Comparison of ENCODE assay signal across 22 cellular contexts in genomic region chr11:42598341-42598740, GRCh38.
"Had no signal": no experiment of that assay in that cellular context is flagged by ENCODE, and none has a peak within 500 bp of the region (broad histone marks: within the 10 kb centered on the region; RNA-seq: fewer than 3 reads in every experiment).

No MANE protein-coding gene starts in this region.

- H3K4me3 Mint-ChIP-seq: memory B cell; mesothelial cell of epicardium; nephron; stimulated activated memory B cell treated with anti-CD40 and anti-IgM and Interleukin-4, amounts not matched to agents 10 μg/mL and 1 μg/mL and 100 μg/mL, for 72 hours; type B pancreatic cell had no signal

- DNase-seq: cortex of kidney; effector CD4-positive, alpha-beta T cell; head of caudate nucleus; mucosa of descending colon; naive B cell; occipital lobe; ovary; posterior cingulate gyrus; psoas muscle; right cardiac atrium; sigmoid colon; spleen; stimulated activated CD4-positive, alpha-beta T cell treated with anti-CD3 and anti-CD28 coated beads, Interleukin-4, amount 100 ng/mL, for 4 hours; stimulated activated naive CD8-positive, alpha-beta T cell treated with anti-CD3 and anti-CD28 coated beads, Interleukin-15, Interleukin-2, amounts not matched to agents 100 U/mL and 50 U/mL, for 24 hours; testis; tibial artery had no signal

- H3K4me1 Mint-ChIP-seq: memory B cell; naive B cell; stimulated activated memory B cell treated with anti-CD40 and anti-IgM and Interleukin-4, amounts not matched to agents 10 μg/mL and 1 μg/mL and 100 μg/mL, for 72 hours had no signal

- H3K36me3 Mint-ChIP-seq: memory B cell; mesothelial cell of epicardium; naive B cell; stimulated activated memory B cell treated with anti-CD40 and anti-IgM and Interleukin-4, amounts not matched to agents 10 μg/mL and 1 μg/mL and 100 μg/mL, for 72 hours; type B pancreatic cell had no signal

- H3K9me3 Mint-ChIP-seq: mesothelial cell of epicardium, nephron, type B pancreatic cell had no signal

- H3K4me1 ChIP-seq: psoas muscle, sigmoid colon, spleen, testis, tibial artery had no signal

- ATAC-seq: mucosa of descending colon; psoas muscle; right cardiac atrium; stimulated activated memory B cell treated with anti-CD40 and anti-IgM and Interleukin-4, amounts not matched to agents 10 μg/mL and 1 μg/mL and 100 μg/mL, for 72 hours; stimulated activated naive CD8-positive, alpha-beta T cell treated with anti-CD3 and anti-CD28 coated beads, Interleukin-15, Interleukin-2, amounts not matched to agents 100 U/mL and 50 U/mL, for 24 hours had no signal

- H3K27ac ChIP-seq: ovary, psoas muscle, sigmoid colon, spleen, testis, tibial artery had no signal

- H3K27me3 ChIP-seq: ovary, sigmoid colon, spleen, testis, tibial artery had no signal

- H3K9me3 ChIP-seq: mucosa of descending colon, ovary, psoas muscle, sigmoid colon, spleen, testis, tibial artery had no signal

- H3K27ac Mint-ChIP-seq: memory B cell; mesothelial cell of epicardium; nephron; stimulated activated memory B cell treated with anti-CD40 and anti-IgM and Interleukin-4, amounts not matched to agents 10 μg/mL and 1 μg/mL and 100 μg/mL, for 72 hours; type B pancreatic cell had no signal

- H3K36me3 ChIP-seq: ovary, sigmoid colon, spleen, tibial artery had no signal

- H3K27me3 Mint-ChIP-seq: memory B cell; naive B cell; stimulated activated memory B cell treated with anti-CD40 and anti-IgM and Interleukin-4, amounts not matched to agents 10 μg/mL and 1 μg/mL and 100 μg/mL, for 72 hours; type B pancreatic cell had no signal

- H3K4me3 ChIP-seq: lung, mucosa of descending colon, ovary, psoas muscle, sigmoid colon, spleen, testis, tibial artery had no signal
